ENCODE assay signal across 1 cellular context in the genomic region with DNA sequence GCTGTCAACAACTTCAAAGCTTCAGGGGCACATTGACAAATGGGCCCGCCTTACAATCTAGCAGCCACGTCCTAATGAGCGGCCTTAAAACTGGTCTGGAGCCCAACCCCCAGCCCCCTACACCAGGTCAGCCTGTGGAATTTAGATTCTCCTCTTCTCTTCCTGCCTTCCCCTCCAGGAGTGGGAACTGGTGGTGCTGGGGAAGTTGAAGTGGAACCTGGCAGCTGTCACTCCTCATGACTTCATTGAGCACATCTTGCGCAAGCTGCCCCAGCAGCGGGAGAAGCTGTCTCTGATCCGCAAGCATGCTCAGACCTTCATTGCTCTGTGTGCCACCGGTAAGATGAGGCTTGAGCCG.
TF ChIP-seq lines count a peak whose summit lies in the region.

No MANE protein-coding gene starts in this region.

TF ChIP-seq in HepG2, 621 proteins besides CTCF, POLR2A, EP300 and RAD21:
- TF ChIP-seq CEBPG (CRISPR knock-in tag; IDR thresholded peaks at IDR 0.05), result peak; percentile 70
- no peak for TF ChIP-seq RFXANK (CRISPR knock-in tag; IDR thresholded peaks at IDR 0.05)
- no peak for TF ChIP-seq SNRNP70 (IDR thresholded peaks at IDR 0.05; ENCODE audit: low read depth, low read length)
- peak; percentile 76; the same call in 1 of the 2 replicates for TF ChIP-seq ZNF768 (CRISPR knock-in tag; IDR thresholded peaks at IDR 0.05)
- TF ChIP-seq KDM4B (CRISPR knock-in tag; IDR thresholded peaks at IDR 0.05), result no peak
- peak; percentile 95 for TF ChIP-seq CEBPB (IDR thresholded peaks at IDR 0.05; ENCODE audit: borderline replicate concordance, low read depth, low read length)
